9 cellular contexts compared by ENCODE assay signal in genomic region chr2:106030287-106031268, GRCh38.
DNase-seq lines count a peak whose midpoint lies in the region; ATAC-seq and TF ChIP-seq lines count a peak whose summit lies in the region.
"Had no signal": no experiment of that assay in that cellular context is flagged by ENCODE, and none has a peak within 500 bp of the region (broad histone marks: within the 10 kb centered on the region; RNA-seq: fewer than 3 reads in every experiment).

No MANE protein-coding gene starts in this region.

- H3K4me1 Mint-ChIP-seq in H9 = peaks cover 0 to 5% of the 10 kb centered on the region in 2 experiments; a peak in 2 of 4 replicates
- H3K4me1 Mint-ChIP-seq: B cell had no signal

- H3K56ac ChIP-seq in H9 (ENCODE audit: insufficient read length, low read depth, low read length) = no peak overlapping the region

- H4K8ac ChIP-seq in H9 (replicated peaks; ENCODE audit: insufficient read length, low read depth, low read length) = no peak overlapping the region

- H2AFZ ChIP-seq in H9 (ENCODE audit: low read length) = no peak overlapping the region

- intact Hi-C loops in sigmoid colon (cut with DNase I) = loop anchor here (5.0 to 10.0 kb wide), 3 partner anchors 37 to 656 kb away; a partner anchor contains a TSS

- H3K23me2 ChIP-seq in H9 (ENCODE audit: insufficient read length, low read depth, low read length, poor library complexity, severe bottlenecking) = no peaks in the 10 kb centered on the region

- no peak overlapping the region for H4K91ac ChIP-seq in H9 (ENCODE audit: insufficient read length, low read depth, low read length)

- 34 to 51% methylated on average over 14 of the region's 14 CpGs for WGBS in sigmoid colon, 2 donors
- no CpG with 5 or more reads among the region's 14 CpGs for WGBS in H9 (ENCODE audit: extremely low coverage, insufficient read length, low lambda C conversion rate)

- H3K9me3 Mint-ChIP-seq in H9 = peaks cover 4 to 8% of the 10 kb centered on the region in 2 experiments; a peak in 2 of 5 replicates

- H3K79me2 ChIP-seq in H9 (ENCODE audit: insufficient read depth, low read length) = no peaks in the 10 kb centered on the region

- H3K36me3 ChIP-seq in sigmoid colon = no peaks in the 10 kb centered on the region

- H3K4me2 ChIP-seq in H9 (ENCODE audit: insufficient read depth, insufficient read length, low read length) = no peak overlapping the region

- H3K79me1 ChIP-seq in H9 (ENCODE audit: insufficient read depth, low read depth, low read length, poor library complexity, severe bottlenecking) = no peaks in the 10 kb centered on the region

- no peak overlapping the region for H3K4me3 ChIP-seq in foreskin fibroblast (ENCODE audit: low read depth in 1 of 2, low read length in 2 of 2)
- peak overlapping the region in 1 of 4 donors; percentile 24 for H3K4me3 ChIP-seq in sigmoid colon

- DNase-seq in NCI-H510A treated with DMSO at 0.1 percent for 48 hours (lab: John Stamatoyannopoulos, UW) (peak; percentile 27), NCI-H510A (lab: John Stamatoyannopoulos, UW) (no peak), foreskin fibroblast (peak; percentile 76 to 92), sigmoid colon (peak; percentile 86), NCI-H345 treated with DMSO at 0.1 percent for 48 hours (lab: John Stamatoyannopoulos, UW; ENCODE audit: unreplicated experiment) (no peak), H9 (no peak)

- H3K4me3 Mint-ChIP-seq in H9 = no peak overlapping the region
- H3K4me3 Mint-ChIP-seq: B cell had no signal

- H3T11ph ChIP-seq in H9 (ENCODE audit: low read length) = no peak overlapping the region

- ATAC-seq in GM18868 (IDR thresholded peaks at IDR 0.05; ENCODE audit: unreplicated experiment) = no peak

- H2BK12ac ChIP-seq in H9 (ENCODE audit: insufficient read length, low read depth, low read length) = no peak overlapping the region

- H3K4me1 ChIP-seq in sigmoid colon (peaks cover 0 to 36% (median 25%) of the 10 kb centered on the region in 4 donors), H9 (ENCODE audit: insufficient read depth, low read length) (no peaks in the 10 kb centered on the region)

- no peak overlapping the region for H3K9ac ChIP-seq in H9 (ENCODE audit: extremely low read depth, insufficient read length, low read length)

- H3K4ac ChIP-seq in H9 (ENCODE audit: low read depth, low read length) = no peak overlapping the region

- H3K14ac ChIP-seq in H9 (ENCODE audit: insufficient read depth, low read length) = no peak overlapping the region

- H2BK15ac ChIP-seq in H9 (ENCODE audit: low read depth, low read length) = no peak overlapping the region

- no peak overlapping the region for H3K23ac ChIP-seq in H9 (ENCODE audit: insufficient read length, low read depth, low read length)

- TF ChIP-seq EP300 in sigmoid colon (IDR thresholded peaks at IDR 0.05) = peak in 3 of 4 donors; percentile 33 to 66 (median 53)

- TF ChIP-seq CTCF in VCaP (conservative IDR thresholded peaks at IDR 0.05) = no peak
- no peak for TF ChIP-seq CTCF in foreskin fibroblast (IDR thresholded peaks at IDR 0.05; ENCODE audit: low read depth, low read length)
- no peak for TF ChIP-seq CTCF in sigmoid colon (IDR thresholded peaks at IDR 0.05)
- TF ChIP-seq CTCF in H9 (conservative IDR thresholded peaks at IDR 0.05) = no peak

- H3K27ac ChIP-seq in VCaP = peak overlapping the region; percentile 77
- H3K27ac ChIP-seq in sigmoid colon = peak overlapping the region; percentile 84 to 93 (median 92)
- H3K27ac ChIP-seq in H9 (ENCODE audit: insufficient read length, low read depth, low read length) = no peak overlapping the region

- no peak overlapping the region for H2AK5ac ChIP-seq in H9 (ENCODE audit: insufficient read length, low read length)

- TF ChIP-seq POLR2A in sigmoid colon (IDR thresholded peaks at IDR 0.05) = no peak

- H2BK20ac ChIP-seq in H9 (ENCODE audit: low read depth, low read length, poor library complexity, severe bottlenecking) = no peak overlapping the region

- H3K27me3 ChIP-seq in sigmoid colon (no peaks in the 10 kb centered on the region), H9 (ENCODE audit: insufficient read depth, low read length) (no peaks in the 10 kb centered on the region)

- no peak overlapping the region for H4K5ac ChIP-seq in H9 (ENCODE audit: insufficient read length, low read depth, low read length)

- H2BK5ac ChIP-seq in H9 (ENCODE audit: insufficient read length, low read length) = no peak overlapping the region

- peak overlapping the region in 1 of 3 experiments; percentile 84; a peak in 2 of 7 replicates for H3K27ac Mint-ChIP-seq in H9
- H3K27ac Mint-ChIP-seq: B cell had no signal

- H2BK120ac ChIP-seq in H9 (ENCODE audit: low read depth, low read length, poor library complexity, severe bottlenecking) = no peak overlapping the region

- no peaks in the 10 kb centered on the region for H4K20me1 ChIP-seq in H9 (ENCODE audit: control insufficient read depth, insufficient read depth, insufficient read length)

- no peaks in the 10 kb centered on the region; the same call in 1 of the 2 replicates for H3K27me3 Mint-ChIP-seq in H9 (ENCODE audit: low read depth)

- no peak overlapping the region for H3K18ac ChIP-seq in H9 (ENCODE audit: insufficient read length, low read depth, low read length)

- H3K9me3 ChIP-seq in sigmoid colon (no peaks in the 10 kb centered on the region), H9 (ENCODE audit: control insufficient read depth, low read depth, low read length) (no peaks in the 10 kb centered on the region)

- H3K36me3 Mint-ChIP-seq in H9 (ENCODE audit: insufficient read depth in 1 of 3, low read depth in 3 of 3) = no peaks in the 10 kb centered on the region; a peak in 2 of 7 replicates

Comparison
In these comparisons a context has a peak if more than half of its experiments do, and no peak if none do; other contexts are left out.
1. DNase-seq: peak in NCI-H510A treated with DMSO at 0.1 percent for 48 hours (single experiment), foreskin fibroblast (2 of 2) and sigmoid colon (single experiment); none in NCI-H510A (single experiment), NCI-H345 treated with DMSO at 0.1 percent for 48 hours (single experiment) and H9 (single experiment).